In genomic region chr14:93113678-93114067, GRCh38 we compare ENCODE assay signal across 7 cellular contexts. TPM values are rescaled to one million over a fixed set of nuclear protein-coding genes. Genes with fewer than 3 reads are reported as not detected.
A peak's percentile ranks its signal among the peaks of the same experiment; 100 is the strongest.
DNase-seq lines count a peak whose midpoint lies in the region; ATAC-seq and TF ChIP-seq lines count a peak whose summit lies in the region.

No MANE protein-coding gene starts in this region.

- no TSS peak for BruUV-seq in HCT116 (replicated peaks; lab: Mats Ljungman, UMichigan)

- peak overlapping the region; percentile 80 to 89 (median 82) for H3K4me3 Mint-ChIP-seq in T-cell

- no peaks in the 10 kb centered on the region for H3K9me3 Mint-ChIP-seq in T-cell

- H3F3A ChIP-seq in smooth muscle cell (ENCODE audit: low read depth): no peaks in the 10 kb centered on the region

- no peaks in the 10 kb centered on the region for H3K27me3 Mint-ChIP-seq in T-cell

- peaks cover 22 to 33% (median 27%) of the 10 kb centered on the region in 3 donors for H3K4me1 Mint-ChIP-seq in T-cell

- peak overlapping the region; percentile 89 to 94 for H3K27ac Mint-ChIP-seq in T-cell

- peaks cover 3% of the 10 kb centered on the region; the same call in 1 of the 2 replicates for H4K20me1 ChIP-seq in HCT116 (ENCODE audit: insufficient read depth)
- H4K20me1 ChIP-seq in hepatocyte (ENCODE audit: insufficient read depth, poor library complexity, severe bottlenecking): peaks cover 16% of the 10 kb centered on the region
- peaks cover 37% of the 10 kb centered on the region for H4K20me1 ChIP-seq in smooth muscle cell (ENCODE audit: low read depth)

- TF ChIP-seq CTCF in HCT116 (IDR thresholded peaks at IDR 0.05 in 2 of 3, conservative IDR thresholded peaks at IDR 0.05 in 1 of 3; ENCODE audit: borderline replicate concordance in 1 of 3, insufficient read depth in 1 of 3, low read depth in 2 of 3, low read length in 2 of 3) (no peak), hepatocyte (IDR thresholded peaks at IDR 0.05; ENCODE audit: poor library complexity) (no peak), smooth muscle cell (IDR thresholded peaks at IDR 0.05; ENCODE audit: borderline replicate concordance, insufficient read depth, poor library complexity, severe bottlenecking) (no peak)

- peaks cover 16 to 34% of the 10 kb centered on the region in 2 experiments; a peak in 3 of 4 replicates for H3K4me1 ChIP-seq in HCT116 (ENCODE audit: control insufficient read depth in 1 of 2, insufficient read depth in 2 of 2, low read length in 2 of 2)
- peaks cover 18% of the 10 kb centered on the region for H3K4me1 ChIP-seq in hepatocyte (ENCODE audit: insufficient read depth)
- H3K4me1 ChIP-seq in smooth muscle cell (ENCODE audit: low read depth): peaks cover 10% of the 10 kb centered on the region

- no peaks in the 10 kb centered on the region for H3K9me3 ChIP-seq in HCT116 (ENCODE audit: control insufficient read depth in 1 of 2, insufficient read depth in 1 of 2, low read depth in 1 of 2, low read length in 2 of 2)
- H3K9me3 ChIP-seq in hepatocyte (ENCODE audit: low read depth): no peaks in the 10 kb centered on the region
- H3K9me3 ChIP-seq in smooth muscle cell (replicated peaks; ENCODE audit: low read depth): no peaks in the 10 kb centered on the region

- no peaks in the 10 kb centered on the region for H3K36me3 Mint-ChIP-seq in T-cell

- no peak for TF ChIP-seq RAD21 in HCT116 (IDR thresholded peaks at IDR 0.05; ENCODE audit: low read depth)

- CTCF ChIA-PET in HCT116 (lab: Charles Lee) (interaction anchor here (0.6 to 3.1 kb wide), 38 partner anchors 8 to 823 kb away, joined by 3 to 46 read pairs (median 6); partner anchors contain the start of genes GON7, LYSET, MOAP1 and UBR7), T-cell (lab: Charles Lee) (interaction anchor here (0.6 to 3.4 kb wide), 31 partner anchors 9 to 224 kb away, joined by 3 to 66 read pairs (median 5); partner anchors contain the start of genes LYSET (in 2 of the 2), MOAP1 (in 2 of the 2) and UBR7 (in 1 of the 2))

- peak overlapping the region; percentile 98 for H3K4me2 ChIP-seq in HCT116 (ENCODE audit: low read length)
- peak overlapping the region; percentile 69 for H3K4me2 ChIP-seq in hepatocyte
- H3K4me2 ChIP-seq in smooth muscle cell: peak overlapping the region; percentile 91

- DNase-seq in HCT116 (ENCODE audit: low read depth, low spot score) (no peak), T-cell (peak in 1 of 34 experiments; percentile 10), hepatocyte (ENCODE audit: low spot score) (peak; percentile 11), smooth muscle cell (lab: John Stamatoyannopoulos, UW; ENCODE audit: unreplicated experiment) (no peak), 8988T (no peak), retina (no peak)

- H3K27me3 ChIP-seq in HCT116 (ENCODE audit: insufficient read depth, low read length): no peaks in the 10 kb centered on the region
- no peaks in the 10 kb centered on the region for H3K27me3 ChIP-seq in hepatocyte
- no peaks in the 10 kb centered on the region for H3K27me3 ChIP-seq in smooth muscle cell (ENCODE audit: low read depth)

- H3K9me2 ChIP-seq in HCT116 (ENCODE audit: insufficient read depth) (no peaks in the 10 kb centered on the region), hepatocyte (replicated peaks; ENCODE audit: insufficient read depth) (no peaks in the 10 kb centered on the region)

- H3K27ac ChIP-seq in HCT116 (ENCODE audit: low read depth, low read length) (peak overlapping the region; percentile 90), hepatocyte (peak overlapping the region; percentile 91), smooth muscle cell (ENCODE audit: low read depth) (no peak overlapping the region)

- H3K79me2 ChIP-seq in HCT116 (ENCODE audit: insufficient read depth, low read length): peaks cover 47% of the 10 kb centered on the region
- H3K79me2 ChIP-seq in hepatocyte: peaks cover 55% of the 10 kb centered on the region
- H3K79me2 ChIP-seq in smooth muscle cell (ENCODE audit: low read depth): peaks cover 24% of the 10 kb centered on the region

- TF ChIP-seq POLR2A in HCT116 (IDR thresholded peaks at IDR 0.05; ENCODE audit: borderline replicate concordance, extremely low read depth, insufficient read depth, insufficient read length): no peak

- intact Hi-C loops in HCT116 (cut with micrococcal nuclease): loop anchor here (1.0 to 10.0 kb wide), 5 partner anchors 26 to 501 kb away; partner anchors contain the start of genes GON7 and UBR7

- H3K36me3 ChIP-seq in HCT116 (ENCODE audit: control insufficient read depth in 1 of 2, insufficient read depth in 2 of 2, low read length in 2 of 2) (no peaks in the 10 kb centered on the region), hepatocyte (replicated peaks; ENCODE audit: insufficient read depth, low read depth) (no peaks in the 10 kb centered on the region), smooth muscle cell (ENCODE audit: low read depth) (no peaks in the 10 kb centered on the region)

- H3K9ac ChIP-seq in HCT116 (ENCODE audit: low read length): peak overlapping the region; percentile 84; the same call in 1 of the 2 replicates
- no peak overlapping the region for H3K9ac ChIP-seq in smooth muscle cell (ENCODE audit: low read depth)

- POLR2A ChIA-PET in HCT116 (lab: Charles Lee): interaction anchor here (0.8 to 1.8 kb wide), 6 partner anchors 9 to 105 kb away, joined by 3 to 6 read pairs (median 3); partner anchors contain the start of genes LYSET and MOAP1
- POLR2A ChIA-PET in T-cell (lab: Charles Lee): interaction anchor here (0.5 to 1.0 kb wide), 3 partner anchors 19 to 1327 kb away, joined by 3 to 5 read pairs (median 4); no protein-coding TSS in a partner anchor

- H3K4me3 ChIP-seq in HCT116 (replicated peaks in 1 of 2; ENCODE audit: low read depth in 1 of 2, low read length in 2 of 2): peak overlapping the region; percentile 73 to 92
- H3K4me3 ChIP-seq in hepatocyte: peak overlapping the region; percentile 80
- peak overlapping the region; percentile 69 for H3K4me3 ChIP-seq in smooth muscle cell

- RAD21 ChIA-PET in HCT116 (lab: Charles Lee; ENCODE audit: low non-redundant PET in 1 of 2, low total read pairs in 2 of 2, uncharacterized antibody in 2 of 2, unreplicated experiment in 2 of 2): interaction anchor here (1.1 to 1.5 kb wide), 5 partner anchors 18 to 94 kb away, joined by 3 to 9 read pairs (median 5); no protein-coding TSS in a partner anchor

- H2AFZ ChIP-seq in HCT116 (ENCODE audit: low read depth, low read length, poor library complexity, severe bottlenecking): no peak overlapping the region
- no peak overlapping the region for H2AFZ ChIP-seq in hepatocyte
- H2AFZ ChIP-seq in smooth muscle cell (ENCODE audit: low read depth): no peak overlapping the region

- 54% methylated on average over 8 of the region's 8 CpGs for WGBS in hepatocyte (ENCODE audit: low lambda C conversion rate, missing lambda C conversion rate)
- 49% methylated on average over 8 of the region's 8 CpGs for WGBS in smooth muscle cell (ENCODE audit: low lambda C conversion rate)

- ATAC-seq in HCT116 (no peak), T-cell (replicated peaks in 1 of 4) (no peak), HG03571 (IDR thresholded peaks at IDR 0.05; ENCODE audit: unreplicated experiment) (no peak)

TF ChIP-seq in HCT116, 20 proteins besides CTCF, POLR2A, EP300 and RAD21:
- TF ChIP-seq EGR1 (IDR thresholded peaks at IDR 0.05; ENCODE audit: low read depth): no peak
- TF ChIP-seq SP1 (IDR thresholded peaks at IDR 0.05; ENCODE audit: low read depth): no peak
- TF ChIP-seq SRF (IDR thresholded peaks at IDR 0.05; ENCODE audit: low read depth): no peak
- no peak for TF ChIP-seq JUND (IDR thresholded peaks at IDR 0.05)
- no peak for TF ChIP-seq MAX (IDR thresholded peaks at IDR 0.05)
- no peak for TF ChIP-seq SIN3A (IDR thresholded peaks at IDR 0.05; ENCODE audit: low read depth)
- TF ChIP-seq ZFX (IDR thresholded peaks at IDR 0.05): no peak
- no peak for TF ChIP-seq YY1 (IDR thresholded peaks at IDR 0.05; ENCODE audit: extremely low read depth, insufficient replicate concordance, low read depth, low read length)
- no peak for TF ChIP-seq ZBTB33 (IDR thresholded peaks at IDR 0.05; ENCODE audit: extremely low read depth, insufficient replicate concordance, low read length)
TF ChIP-seq in HCT116: peak in this region for 0.

RNA-seq across cellular contexts. Expression of gene ITPK1, which starts 2.1 kb away (rescaled TPM):
- total RNA-seq in HCT116 (2021; ENCODE audit: unreplicated experiment): 70.2 TPM
- 54.0 and 63.9 TPM in 2 replicates for polyA plus RNA-seq in HCT116 (2012)
- 10 to 100 TPM; 28.0 to 43.0 (median 39.5) TPM for total RNA-seq in T-cell
- total RNA-seq in hepatocyte: 55.9 and 66.7 TPM in 2 replicates
- polyA plus RNA-seq in hepatocyte: 47.4 and 49.8 TPM in 2 replicates
- 9.2 and 17.6 TPM in 2 replicates for total RNA-seq in smooth muscle cell
- polyA plus RNA-seq in smooth muscle cell: 13.3 and 14.2 TPM in 2 replicates
